Comparison of ENCODE assay signal across 8 cellular contexts in the genomic region with DNA sequence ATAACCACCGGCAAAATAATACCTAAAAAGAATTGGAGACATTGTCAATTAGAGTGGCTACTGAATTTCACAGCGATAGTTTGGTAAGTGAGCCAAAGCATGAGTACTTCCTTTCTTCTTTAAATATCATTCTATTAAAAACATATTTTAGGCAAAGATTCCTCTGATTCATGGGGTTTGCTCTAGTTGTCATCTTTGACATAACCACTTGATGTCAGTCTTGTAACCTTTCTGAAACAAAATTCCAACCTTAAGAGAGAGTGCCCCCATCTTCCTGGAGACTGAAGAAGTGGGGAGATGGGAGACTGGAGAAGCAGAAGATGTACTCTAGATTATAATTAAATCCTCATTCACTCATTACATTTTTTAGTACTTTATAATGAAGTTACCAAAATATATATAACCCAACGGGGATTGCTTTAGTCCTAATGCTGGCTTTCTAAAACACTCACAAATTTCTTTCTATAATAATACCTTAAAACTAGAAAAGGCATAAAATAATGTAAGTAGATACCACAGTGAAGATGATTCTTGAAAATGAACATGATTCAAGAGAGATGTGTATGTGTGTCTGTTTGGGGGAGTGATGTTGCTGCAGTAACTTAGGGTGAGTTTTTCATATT.
DNase-seq lines count a peak whose midpoint lies in the region; ATAC-seq, FAIRE-seq and TF ChIP-seq lines count a peak whose summit lies in the region.

No MANE protein-coding gene starts in this region.

- peaks cover 28% of the 10 kb centered on the region for H3K4me1 Mint-ChIP-seq in osteocyte (ENCODE audit: unreplicated experiment)
- peaks cover 2% of the 10 kb centered on the region for H3K4me1 Mint-ChIP-seq in activated naive CD4-positive, alpha-beta T cell treated with anti-CD3 and anti-CD28 coated beads for 36 hours (ENCODE audit: low read depth)
- no peaks in the 10 kb centered on the region for H3K4me1 Mint-ChIP-seq in activated naive CD4-positive, alpha-beta T cell treated with anti-CD3 and anti-CD28 coated beads, Interleukin-2, amount 10 ng/mL, durations not matched to agents 7 days and 5 days

- peak overlapping the region; percentile 56 for H3K4me3 Mint-ChIP-seq in osteocyte (ENCODE audit: unreplicated experiment)
- H3K4me3 Mint-ChIP-seq in activated naive CD4-positive, alpha-beta T cell treated with anti-CD3 and anti-CD28 coated beads for 36 hours: no peak overlapping the region
- no peak overlapping the region for H3K4me3 Mint-ChIP-seq in activated naive CD4-positive, alpha-beta T cell treated with anti-CD3 and anti-CD28 coated beads, Interleukin-2, amount 10 ng/mL, durations not matched to agents 7 days and 5 days

- intact Hi-C loops in activated naive CD4-positive, alpha-beta T cell treated with anti-CD3 and anti-CD28 coated beads for 36 hours (cut with micrococcal nuclease): loop anchor here (1.0 to 5.0 kb wide), 5 partner anchors 206 to 1309 kb away; no protein-coding TSS in a partner anchor

- H2BK20ac ChIP-seq in H1 (ENCODE audit: low read length): no peak overlapping the region

- no peak overlapping the region for H3K23ac ChIP-seq in H1 (ENCODE audit: insufficient read length)

- no peak overlapping the region for H2AK5ac ChIP-seq in H1 (ENCODE audit: low read depth, low read length)

- no peak overlapping the region for H4K5ac ChIP-seq in H1 (ENCODE audit: insufficient read length, low read depth, low read length)

- no peak overlapping the region for H3K14ac ChIP-seq in H1 (ENCODE audit: insufficient read length)

- peak; percentile 78 to 83 for TF ChIP-seq RAD21 in H1 (IDR thresholded peaks at IDR 0.05 in 1 of 2, conservative IDR thresholded peaks at IDR 0.05 in 1 of 2; ENCODE audit: low read depth in 2 of 2, low read length in 2 of 2)

- H3K18ac ChIP-seq in H1 (ENCODE audit: extremely low read depth, low read length): no peak overlapping the region

- H3K27ac Mint-ChIP-seq in osteocyte (ENCODE audit: unreplicated experiment): peak overlapping the region; percentile 68
- no peak overlapping the region for H3K27ac Mint-ChIP-seq in activated naive CD4-positive, alpha-beta T cell treated with anti-CD3 and anti-CD28 coated beads for 36 hours
- no peak overlapping the region for H3K27ac Mint-ChIP-seq in activated naive CD4-positive, alpha-beta T cell treated with anti-CD3 and anti-CD28 coated beads, Interleukin-2, amount 10 ng/mL, durations not matched to agents 7 days and 5 days

- H3K4me1 ChIP-seq in H1 (replicated peaks in 1 of 4; ENCODE audit: control insufficient read depth in 3 of 4, insufficient read depth in 4 of 4, low read length in 3 of 4): no peaks in the 10 kb centered on the region

- CTCF ChIA-PET in H1 (lab: Charles Lee; ENCODE audit: partially characterized antibody): interaction anchor here (0.7 kb wide), 1 partner anchor 393 kb away, joined by 3 read pairs; no protein-coding TSS in a partner anchor
- CTCF ChIA-PET in activated naive CD4-positive, alpha-beta T cell treated with anti-CD3 and anti-CD28 coated beads for 36 hours (lab: Charles Lee): no interaction called here
- CTCF ChIA-PET in activated naive CD4-positive, alpha-beta T cell treated with anti-CD3 and anti-CD28 coated beads, Interleukin-2, amount 10 ng/mL, durations not matched to agents 7 days and 5 days (lab: Charles Lee): interaction anchor here (0.7 kb wide), 1 partner anchor 389 kb away, joined by 3 read pairs; no protein-coding TSS in a partner anchor

- peak in 2 of 3 experiments; percentile 46 to 50; a peak in 2 of 4 replicates for TF ChIP-seq CTCF in H1 (IDR thresholded peaks at IDR 0.05; ENCODE audit: control extremely low read depth in 1 of 3, insufficient read depth in 1 of 3, low read depth in 1 of 3, low read length in 3 of 3)
- peak; percentile 82 for TF ChIP-seq CTCF in osteocyte (IDR thresholded peaks at IDR 0.05)

- no peaks in the 10 kb centered on the region for H4K20me1 ChIP-seq in H1 (replicated peaks in 1 of 2; ENCODE audit: control insufficient read depth in 1 of 2, insufficient read depth in 2 of 2, low read length in 2 of 2)

- peak; percentile 7 for FAIRE-seq in H1 (lab: Jason Lieb, UNC)

- H3K23me2 ChIP-seq in H1 (ENCODE audit: low read depth, low read length): no peaks in the 10 kb centered on the region

- TF ChIP-seq POLR2A in H1 (IDR thresholded peaks at IDR 0.05; ENCODE audit: control extremely low read depth in 1 of 2, low read depth in 2 of 2, low read length in 2 of 2): no peak

- no peaks in the 10 kb centered on the region for H3K36me3 Mint-ChIP-seq in osteocyte (ENCODE audit: unreplicated experiment)
- no peaks in the 10 kb centered on the region for H3K36me3 Mint-ChIP-seq in activated naive CD4-positive, alpha-beta T cell treated with anti-CD3 and anti-CD28 coated beads for 36 hours (ENCODE audit: low read depth)
- no peaks in the 10 kb centered on the region for H3K36me3 Mint-ChIP-seq in activated naive CD4-positive, alpha-beta T cell treated with anti-CD3 and anti-CD28 coated beads, Interleukin-2, amount 10 ng/mL, durations not matched to agents 7 days and 5 days

- POLR2A ChIA-PET in H1 (lab: Charles Lee; ENCODE audit: partially characterized antibody): no interaction called here

- H3K27me3 Mint-ChIP-seq in osteocyte (ENCODE audit: unreplicated experiment): no peaks in the 10 kb centered on the region
- no peaks in the 10 kb centered on the region for H3K27me3 Mint-ChIP-seq in activated naive CD4-positive, alpha-beta T cell treated with anti-CD3 and anti-CD28 coated beads for 36 hours (ENCODE audit: low read depth)
- H3K27me3 Mint-ChIP-seq in activated naive CD4-positive, alpha-beta T cell treated with anti-CD3 and anti-CD28 coated beads, Interleukin-2, amount 10 ng/mL, durations not matched to agents 7 days and 5 days: no peaks in the 10 kb centered on the region

- no peak overlapping the region for H2BK5ac ChIP-seq in H1 (ENCODE audit: low read depth, low read length)

- H3K4ac ChIP-seq in H1 (replicated peaks; ENCODE audit: insufficient read length, low read depth, low read length): no peak overlapping the region

- no peak overlapping the region for H3K4me3 ChIP-seq in H1 (ENCODE audit: extremely low read depth in 1 of 4, insufficient read depth in 2 of 4, low read depth in 3 of 4, low read length in 4 of 4)

- DNase-seq in NCI-H345 (lab: John Stamatoyannopoulos, UW) (peak; percentile 3), NCI-H345 treated with DMSO at 0.1 percent for 48 hours (lab: John Stamatoyannopoulos, UW; ENCODE audit: unreplicated experiment) (no peak), NCI-H69 (lab: John Stamatoyannopoulos, UW) (peak; percentile 34), H1 (ENCODE audit: low read depth in 1 of 2, low spot score in 2 of 2) (no peak), osteocyte (ENCODE audit: extremely low spot score, unreplicated experiment) (no peak)
- no peak for DNase-seq in activated naive CD4-positive, alpha-beta T cell treated with anti-CD3 and anti-CD28 coated beads for 36 hours
- DNase-seq in activated naive CD4-positive, alpha-beta T cell treated with anti-CD3 and anti-CD28 coated beads, Interleukin-2, amount 10 ng/mL, durations not matched to agents 7 days and 5 days: no peak

- no peak for TF ChIP-seq EP300 in H1 (IDR thresholded peaks at IDR 0.05; ENCODE audit: borderline replicate concordance in 1 of 2, low read depth in 2 of 2, low read length in 2 of 2)

- no peak overlapping the region for H3K4me2 ChIP-seq in H1 (ENCODE audit: insufficient read depth in 1 of 2, low read depth in 2 of 2, low read length in 2 of 2)

- no peaks in the 10 kb centered on the region for H3K27me3 ChIP-seq in H1 (replicated peaks in 1 of 4; ENCODE audit: control insufficient read depth in 3 of 4, extremely low read depth in 1 of 4, insufficient read depth in 3 of 4, low read length in 3 of 4)

- H2BK120ac ChIP-seq in H1 (replicated peaks; ENCODE audit: low read depth, low read length): no peak overlapping the region

- no peak overlapping the region for H3K56ac ChIP-seq in H1 (replicated peaks; ENCODE audit: insufficient read length, low read depth, low read length)

- H2BK12ac ChIP-seq in H1 (ENCODE audit: low read depth, low read length): no peak overlapping the region

- H4K8ac ChIP-seq in H1 (ENCODE audit: extremely low read depth, insufficient read depth, low read length): no peak overlapping the region

- no peaks in the 10 kb centered on the region for H3K36me3 ChIP-seq in H1 (ENCODE audit: control insufficient read depth in 2 of 4, insufficient read depth in 4 of 4, low read length in 3 of 4)

- no peak overlapping the region for H2AFZ ChIP-seq in H1 (ENCODE audit: low read length)

- 80% methylated on average over 3 of the region's 3 CpGs; no CpG with 5 or more reads in 1 of the 2 experiments for WGBS in H1 (ENCODE audit: extremely low coverage in 1 of 2, insufficient coverage in 1 of 2, insufficient read length in 1 of 2, insufficient replicate concordance in 2 of 2, low coverage in 1 of 2, low lambda C conversion rate in 2 of 2, missing lambda C conversion rate in 1 of 2), 2 experiments

- H4K91ac ChIP-seq in H1 (replicated peaks; ENCODE audit: insufficient read length, low read length): no peak overlapping the region

- H3K79me2 ChIP-seq in H1 (ENCODE audit: control insufficient read depth in 1 of 2, insufficient read depth in 2 of 2, low read length in 2 of 2): no peaks in the 10 kb centered on the region

- no peak overlapping the region for H3K9ac ChIP-seq in H1 (replicated peaks in 1 of 4; ENCODE audit: extremely low read depth in 1 of 4, low read depth in 3 of 4, low read length in 3 of 4)

- H2BK15ac ChIP-seq in H1 (ENCODE audit: low read length): no peak overlapping the region

- H3K9me3 ChIP-seq in H1 (ENCODE audit: insufficient read depth in 2 of 2, low read depth in 1 of 2, low read length in 1 of 2): no peaks in the 10 kb centered on the region

- no peak overlapping the region for H3K27ac ChIP-seq in H1 (ENCODE audit: low read depth, low read length)

- ATAC-seq in GM18511 (IDR thresholded peaks at IDR 0.05; ENCODE audit: unreplicated experiment): no peak

- H3K9me3 Mint-ChIP-seq in osteocyte (ENCODE audit: unreplicated experiment): no peaks in the 10 kb centered on the region
- H3K9me3 Mint-ChIP-seq in activated naive CD4-positive, alpha-beta T cell treated with anti-CD3 and anti-CD28 coated beads for 36 hours: no peaks in the 10 kb centered on the region
- H3K9me3 Mint-ChIP-seq in activated naive CD4-positive, alpha-beta T cell treated with anti-CD3 and anti-CD28 coated beads, Interleukin-2, amount 10 ng/mL, durations not matched to agents 7 days and 5 days: no peaks in the 10 kb centered on the region

- no peaks in the 10 kb centered on the region for H3K79me1 ChIP-seq in H1 (ENCODE audit: low read depth, low read length)

TF ChIP-seq in H1, 55 proteins besides CTCF, POLR2A, EP300 and RAD21:
- 0 out of 2 replicates have a peak, but pooled peaks have one; percentile 27 for TF ChIP-seq TEAD4 (IDR thresholded peaks at IDR 0.05; ENCODE audit: low read depth, low read length)
- TF ChIP-seq CHD1 (IDR thresholded peaks at IDR 0.05; ENCODE audit: low read depth, low read length): no peak

Comparison
In these comparisons a context has a peak if more than half of its experiments do, and no peak if none do; other contexts are left out.
1. DNase-seq: peak in NCI-H345 (single experiment) and NCI-H69 (single experiment); none in NCI-H345 treated with DMSO at 0.1 percent for 48 hours (single experiment), H1 (0 of 2), osteocyte (single experiment), activated naive CD4-positive, alpha-beta T cell treated with anti-CD3 and anti-CD28 coated beads for 36 hours (single experiment) and activated naive CD4-positive, alpha-beta T cell treated with anti-CD3 and anti-CD28 coated beads, Interleukin-2, amount 10 ng/mL, durations not matched to agents 7 days and 5 days (single experiment).